Comparison of ENCODE assay signal across 9 cellular contexts in genomic region chr20:40683221-40683893, GRCh38. TPM values are rescaled to one million over a fixed set of nuclear protein-coding genes. Genes with fewer than 3 reads are reported as not detected.
DNase-seq lines count a peak whose midpoint lies in the region; ATAC-seq and TF ChIP-seq lines count a peak whose summit lies in the region.
"Had no signal": no experiment of that assay in that cellular context is flagged by ENCODE, and none has a peak within 500 bp of the region (broad histone marks: within the 10 kb centered on the region; RNA-seq: fewer than 3 reads in every experiment).

No MANE protein-coding gene starts in this region.

- no peak for TF ChIP-seq EP300 in esophagus muscularis mucosa (IDR thresholded peaks at IDR 0.05)

- DNase-seq in RPMI7951 (ENCODE audit: low read depth) (peak; percentile 48), esophagus muscularis mucosa (ENCODE audit: extremely low spot score) (no peak), thyroid gland (peak; percentile 48 to 53), AG08396 (ENCODE audit: low spot score) (no peak), NCI-H2227 (lab: John Stamatoyannopoulos, UW; ENCODE audit: unreplicated experiment) (no peak)
- DNase-seq: HFFc6 had no signal

- no peaks in the 10 kb centered on the region for H3K9me3 ChIP-seq in esophagus muscularis mucosa
- H3K9me3 ChIP-seq in mesodermal cell (ENCODE audit: control insufficient read depth, low read length) = no peaks in the 10 kb centered on the region
- H3K9me3 ChIP-seq in thyroid gland = no peaks in the 10 kb centered on the region

- ATAC-seq in GM21360 (IDR thresholded peaks at IDR 0.05; ENCODE audit: unreplicated experiment) = no peak

- no peak for TF ChIP-seq POLR2A in esophagus muscularis mucosa (IDR thresholded peaks at IDR 0.05; ENCODE audit: low read depth)
- peak in 1 of 2 donors; percentile 24 for TF ChIP-seq POLR2A in thyroid gland (IDR thresholded peaks at IDR 0.05)

- 35% methylated on average over 18 of the region's 58 CpGs for WGBS in esophagus muscularis mucosa
- 2% methylated on average over 49 to 51 of the region's 58 CpGs for WGBS in mesodermal cell (ENCODE audit: insufficient coverage in 2 of 2), 2 experiments
- WGBS in thyroid gland, 2 donors = 44 to 61% methylated on average over 28 to 51 of the region's 58 CpGs

- H3K27me3 ChIP-seq in esophagus muscularis mucosa = peaks cover 0 to 25% (median 0%) of the 10 kb centered on the region in 4 donors
- H3K27me3 ChIP-seq in thyroid gland = no peaks in the 10 kb centered on the region

- peak overlapping the region; percentile 45 to 62 (median 52) for H3K27ac ChIP-seq in esophagus muscularis mucosa (replicated peaks in 1 of 4)
- H3K27ac ChIP-seq in mesodermal cell (ENCODE audit: low read depth, low read length, severe bottlenecking) = no peak overlapping the region
- peak overlapping the region; percentile 75 to 98 (median 96) for H3K27ac ChIP-seq in thyroid gland

- H3K4me1 ChIP-seq in esophagus muscularis mucosa = peaks cover 17 to 50% (median 37%) of the 10 kb centered on the region in 4 donors
- H3K4me1 ChIP-seq in mesodermal cell (ENCODE audit: control insufficient read depth, insufficient read depth, low read length, poor library complexity, severe bottlenecking) = no peaks in the 10 kb centered on the region
- peaks cover 33 to 66% of the 10 kb centered on the region in 2 donors for H3K4me1 ChIP-seq in thyroid gland

- TF ChIP-seq CTCF in esophagus muscularis mucosa (IDR thresholded peaks at IDR 0.05) (no peak), thyroid gland (IDR thresholded peaks at IDR 0.05) (no peak)

- intact Hi-C loops in esophagus muscularis mucosa (cut with DNase I) = no loop called here
- intact Hi-C loops in thyroid gland (cut with DNase I) = loop anchor here (10.0 kb wide), 1 partner anchor 931 kb away; the partner anchor contains the start of gene CHD6

- H3K36me3 ChIP-seq in esophagus muscularis mucosa (no peaks in the 10 kb centered on the region), mesodermal cell (ENCODE audit: control insufficient read depth, insufficient read depth, low read length) (no peaks in the 10 kb centered on the region), thyroid gland (no peaks in the 10 kb centered on the region)

- H3K4me3 ChIP-seq in esophagus muscularis mucosa = peak overlapping the region; percentile 47 to 82 (median 48)
- peak overlapping the region; percentile 34 for H3K4me3 ChIP-seq in mesodermal cell (ENCODE audit: extremely low read depth, insufficient read depth, low read length, poor library complexity, severe bottlenecking)
- H3K4me3 ChIP-seq in thyroid gland (replicated peaks in 1 of 3) = peak overlapping the region; percentile 6 to 26 (median 26)

RNA-seq across cellular contexts. Expression of gene MAFB, which starts 5.7 kb away (rescaled TPM):
- total RNA-seq in RPMI7951 (2014; rRNA removed; shearing (Covaris generic)) = 2.9 and 3.3 TPM in 2 replicates
- total RNA-seq in esophagus muscularis mucosa (10 to 100 TPM; 34.6 to 77.5 (median 37.3) TPM), thyroid gland (10 to 100 TPM; 34.4 to 46.1 (median 43.5) TPM)
- polyA plus RNA-seq in mesodermal cell (2013, experiment 1 of 2) = 30.6 TPM
- 21.5 TPM for polyA plus RNA-seq in mesodermal cell (2013, experiment 2 of 2)
- polyA plus RNA-seq: IgD-negative memory B cell had no signal

Comparison
In these comparisons a context has a peak if more than half of its experiments do, and no peak if none do; other contexts are left out.
1. DNase-seq: peak in RPMI7951 (single experiment) and thyroid gland (2 of 2); none in esophagus muscularis mucosa (single experiment), AG08396 (single experiment) and NCI-H2227 (single experiment).
2. Peak in every context shown above with its lines, with median percentiles within 50 percentile points of each other: H3K4me3 ChIP-seq.